Comparison of ENCODE assay signal across 18 cellular contexts in the genomic region with DNA sequence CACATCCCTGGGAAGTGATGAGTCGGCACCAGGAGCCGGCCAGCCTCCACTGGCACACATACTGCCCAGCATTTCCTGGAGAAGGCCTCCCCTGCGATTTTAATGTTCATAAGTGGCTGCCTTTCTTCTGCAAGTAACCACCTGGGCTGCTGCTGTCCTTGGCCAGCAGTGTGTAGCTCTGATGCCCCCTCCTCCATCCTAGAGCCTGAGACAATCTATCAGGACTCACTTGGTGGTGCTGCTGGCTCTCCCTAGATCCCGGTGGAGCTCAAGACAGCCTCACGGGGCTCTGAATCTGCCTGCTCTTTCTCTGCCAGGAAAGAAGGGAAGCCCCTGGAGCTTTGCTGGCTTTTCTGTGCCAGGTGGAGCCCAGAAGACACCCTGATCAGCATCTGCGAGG.
"Had no signal": no experiment of that assay in that cellular context is flagged by ENCODE, and none has a peak within 500 bp of the region (broad histone marks: within the 10 kb centered on the region; RNA-seq: fewer than 3 reads in every experiment).

No MANE protein-coding gene starts in this region.

- DNase-seq: activated B cell treated with CpG ODN at 0.5 μM for 24 hours; activated CD4-positive, alpha-beta T cell treated with anti-CD3 and anti-CD28 coated beads, Interleukin-2, amount 10 ng/mL, durations not matched to agents 24 days and 14 days; activated CD8-positive, alpha-beta memory T cell treated with anti-CD3 and anti-CD28 coated beads, Interleukin-2, amount 50 U/mL, for 4 hours; activated CD8-positive, alpha-beta T cell treated with anti-CD3 and anti-CD28 coated beads, Interleukin-2, amount 10 ng/mL, durations not matched to agents 7 days and 5 days; activated effector memory CD4-positive, alpha-beta T cell treated with anti-CD3 and anti-CD28 coated beads, Interleukin-2, amount 50 U/mL, for 16 hours; activated T-cell treated with anti-CD3 and anti-CD28 coated beads, Interleukin-2, amount 50 U/mL, for 48 hours; islet precursor cell; mammary epithelial cell; natural killer cell; occipital lobe; sigmoid colon; stimulated activated CD4-positive, alpha-beta T cell treated with anti-CD3 and anti-CD28 coated beads, Interleukin-1b, Interleukin-23, amount 100 ng/mL, for 48 hours; upper lobe of right lung had no signal

- H3K36me3 ChIP-seq: cardiac muscle cell, gastroesophageal sphincter, sigmoid colon, thoracic aorta, upper lobe of right lung had no signal

- H3K27ac ChIP-seq: cardiac muscle cell, gastroesophageal sphincter, sigmoid colon, thoracic aorta, upper lobe of right lung had no signal

- H3K9me3 ChIP-seq: sigmoid colon, thoracic aorta, upper lobe of right lung had no signal

- FAIRE-seq: endometrium, TTC549 had no signal

- H3K27me3 ChIP-seq: cardiac muscle cell, gastroesophageal sphincter, sigmoid colon, upper lobe of right lung had no signal

- H3K4me1 ChIP-seq: gastroesophageal sphincter, sigmoid colon, upper lobe of right lung had no signal

- H3K4me3 ChIP-seq: cardiac muscle cell, gastroesophageal sphincter, sigmoid colon, thoracic aorta, upper lobe of right lung had no signal
